Comparison of ENCODE assay signal across 9 cellular contexts in genomic region chr2:113203901-113204519, GRCh38. TPM values are rescaled to one million over a fixed set of nuclear protein-coding genes. Genes with fewer than 3 reads are reported as not detected.
DNase-seq lines count a peak whose midpoint lies in the region; ATAC-seq and TF ChIP-seq lines count a peak whose summit lies in the region.
"Had no signal": no experiment of that assay in that cellular context is flagged by ENCODE, and none has a peak within 500 bp of the region (broad histone marks: within the 10 kb centered on the region; RNA-seq: fewer than 3 reads in every experiment).

No MANE protein-coding gene starts in this region.

- POLR2A ChIA-PET in CD4-positive, alpha-beta memory T cell (lab: Charles Lee; ENCODE audit: partially characterized antibody), result interaction anchor here (1.0 to 9.8 kb wide), 13 partner anchors 13 to 186 kb away, joined by 3 to 88 read pairs (median 5); partner anchors contain the start of gene PSD4
- POLR2A ChIA-PET in activated CD8-positive, alpha-beta T cell treated with anti-CD3 and anti-CD28 coated beads for 36 hours (lab: Charles Lee), result interaction anchor here (0.7 to 3.6 kb wide), 12 partner anchors 9 to 185 kb away, joined by 3 to 14 read pairs (median 3); partner anchors contain the start of gene PSD4

- H3K27ac Mint-ChIP-seq in CD4-positive, alpha-beta memory T cell, result peak overlapping the region; percentile 80 to 91 (median 85)
- H3K27ac Mint-ChIP-seq in activated CD8-positive, alpha-beta T cell treated with anti-CD3 and anti-CD28 coated beads for 36 hours, result peak overlapping the region; percentile 77
- H3K27ac Mint-ChIP-seq in effector memory CD8-positive, alpha-beta T cell, result peak overlapping the region; percentile 72 to 88

- no peak overlapping the region for H3K4me3 ChIP-seq in CD4-positive, alpha-beta memory T cell (ENCODE audit: low read length in 2 of 2)

- CTCF ChIA-PET in CD4-positive, alpha-beta memory T cell (lab: Charles Lee; ENCODE audit: partially characterized antibody), result interaction anchor here (0.7 to 18.2 kb wide), 33 partner anchors 11 to 236 kb away, joined by 3 to 662 read pairs (median 6); partner anchors contain the start of gene PSD4
- CTCF ChIA-PET in activated CD8-positive, alpha-beta T cell treated with anti-CD3 and anti-CD28 coated beads for 36 hours (lab: Charles Lee), result interaction anchor here (0.7 to 12.4 kb wide), 34 partner anchors 9 to 186 kb away, joined by 3 to 212 read pairs (median 4); partner anchors contain the start of gene PSD4

- H3K27me3 ChIP-seq in CD4-positive, alpha-beta memory T cell (ENCODE audit: insufficient read depth, low read length), result no peaks in the 10 kb centered on the region

- intact Hi-C loops in CD4-positive, alpha-beta memory T cell (cut with micrococcal nuclease), result loop anchor here (1.0 to 5.0 kb wide), 6 partner anchors 31 to 188 kb away; no protein-coding TSS in a partner anchor
- intact Hi-C loops in activated CD8-positive, alpha-beta T cell treated with anti-CD3 and anti-CD28 coated beads for 36 hours (cut with micrococcal nuclease), result no loop called here

- peak; percentile 73 to 77 (median 75) for DNase-seq in CD4-positive, alpha-beta memory T cell
- DNase-seq in NCI-H82 (lab: John Stamatoyannopoulos, UW) (peak; percentile 90), midbrain (lab: John Stamatoyannopoulos, UW) (peak; percentile 63)
- peak; percentile 85 for DNase-seq in activated CD8-positive, alpha-beta T cell treated with anti-CD3 and anti-CD28 coated beads for 36 hours
- DNase-seq in effector memory CD8-positive, alpha-beta T cell, result peak; percentile 65 to 76 (median 70)
- DNase-seq in stimulated activated CD8-positive, alpha-beta memory T cell treated with anti-CD3 and anti-CD28 coated beads, Interleukin-7, amount 100 ng/mL, for 24 hours (ENCODE audit: low read depth), result peak; percentile 50

- H3K36me3 Mint-ChIP-seq in CD4-positive, alpha-beta memory T cell, result peaks cover 14 to 37% of the 10 kb centered on the region in 2 donors
- peaks cover 29% of the 10 kb centered on the region for H3K36me3 Mint-ChIP-seq in activated CD8-positive, alpha-beta T cell treated with anti-CD3 and anti-CD28 coated beads for 36 hours (ENCODE audit: low read depth)
- peaks cover 30% of the 10 kb centered on the region for H3K36me3 Mint-ChIP-seq in effector memory CD8-positive, alpha-beta T cell (ENCODE audit: insufficient read depth)

- peak overlapping the region in 3 of 8 donors; percentile 27 to 63 (median 49) for H3K4me3 Mint-ChIP-seq in CD4-positive, alpha-beta memory T cell
- no peak overlapping the region for H3K4me3 Mint-ChIP-seq in activated CD8-positive, alpha-beta T cell treated with anti-CD3 and anti-CD28 coated beads for 36 hours
- peak overlapping the region in 1 of 2 donors; percentile 36 for H3K4me3 Mint-ChIP-seq in effector memory CD8-positive, alpha-beta T cell
- H3K4me3 Mint-ChIP-seq: dendritic cell treated with granulocyte-macrophage colony-stimulating factor and Interleukin-4, amounts not matched to agents 40 ng/mL and 50 ng/mL, for 4 days had no signal

- ATAC-seq in GM19438 (IDR thresholded peaks at IDR 0.05; ENCODE audit: low read depth, unreplicated experiment), result peak; percentile 66
- ATAC-seq in HG03521 (IDR thresholded peaks at IDR 0.05; ENCODE audit: unreplicated experiment), result peak; percentile 65
- ATAC-seq in activated CD8-positive, alpha-beta T cell treated with anti-CD3 and anti-CD28 coated beads for 36 hours, result peak; percentile 86
- ATAC-seq in effector memory CD8-positive, alpha-beta T cell (replicated peaks), result peak; percentile 93

- H3K9me3 Mint-ChIP-seq in CD4-positive, alpha-beta memory T cell, result no peaks in the 10 kb centered on the region
- no peaks in the 10 kb centered on the region for H3K9me3 Mint-ChIP-seq in activated CD8-positive, alpha-beta T cell treated with anti-CD3 and anti-CD28 coated beads for 36 hours
- no peaks in the 10 kb centered on the region for H3K9me3 Mint-ChIP-seq in effector memory CD8-positive, alpha-beta T cell
- H3K9me3 Mint-ChIP-seq: dendritic cell treated with granulocyte-macrophage colony-stimulating factor and Interleukin-4, amounts not matched to agents 40 ng/mL and 50 ng/mL, for 4 days had no signal

- H3K27ac ChIP-seq in CD4-positive, alpha-beta memory T cell (ENCODE audit: low read depth, low read length), result peak overlapping the region; percentile 35

- no peaks in the 10 kb centered on the region for H3K27me3 Mint-ChIP-seq in CD4-positive, alpha-beta memory T cell
- no peaks in the 10 kb centered on the region for H3K27me3 Mint-ChIP-seq in activated CD8-positive, alpha-beta T cell treated with anti-CD3 and anti-CD28 coated beads for 36 hours
- no peaks in the 10 kb centered on the region for H3K27me3 Mint-ChIP-seq in effector memory CD8-positive, alpha-beta T cell

- peaks cover 12% of the 10 kb centered on the region for H3K4me1 ChIP-seq in CD4-positive, alpha-beta memory T cell (ENCODE audit: insufficient read depth, low read length)

- H3K9me3 ChIP-seq in CD4-positive, alpha-beta memory T cell (ENCODE audit: control insufficient read depth in 1 of 2, low read length in 2 of 2), result no peaks in the 10 kb centered on the region

- peak; percentile 78 for TF ChIP-seq CTCF in activated CD8-positive, alpha-beta T cell treated with anti-CD3 and anti-CD28 coated beads for 36 hours (IDR thresholded peaks at IDR 0.05)

- peaks cover 9 to 32% (median 20%) of the 10 kb centered on the region in 4 donors for H3K4me1 Mint-ChIP-seq in CD4-positive, alpha-beta memory T cell
- peaks cover 16% of the 10 kb centered on the region for H3K4me1 Mint-ChIP-seq in activated CD8-positive, alpha-beta T cell treated with anti-CD3 and anti-CD28 coated beads for 36 hours (ENCODE audit: low read depth)
- peaks cover 21 to 24% of the 10 kb centered on the region in 2 donors for H3K4me1 Mint-ChIP-seq in effector memory CD8-positive, alpha-beta T cell (ENCODE audit: low read depth in 2 of 2)

- H3K36me3 ChIP-seq in CD4-positive, alpha-beta memory T cell (ENCODE audit: insufficient read depth, low read length), result peaks cover 23% of the 10 kb centered on the region

RNA-seq across cellular contexts. Expression of gene PSD4, which starts 30.2 kb away (rescaled TPM):
- 100 to 1,000 TPM in 1 of 2 experiments, 10 to 100 TPM in 1; 100.0 to 101 TPM for total RNA-seq in CD4-positive, alpha-beta memory T cell
- 10 to 100 TPM; 11.9 to 32.8 TPM for polyA plus RNA-seq in CD4-positive, alpha-beta memory T cell
- 100 to 1,000 TPM; 247 to 251 TPM for total RNA-seq in activated CD8-positive, alpha-beta T cell treated with anti-CD3 and anti-CD28 coated beads for 36 hours
